ENCODE assay signal across 8 cellular contexts in the genomic region with DNA sequence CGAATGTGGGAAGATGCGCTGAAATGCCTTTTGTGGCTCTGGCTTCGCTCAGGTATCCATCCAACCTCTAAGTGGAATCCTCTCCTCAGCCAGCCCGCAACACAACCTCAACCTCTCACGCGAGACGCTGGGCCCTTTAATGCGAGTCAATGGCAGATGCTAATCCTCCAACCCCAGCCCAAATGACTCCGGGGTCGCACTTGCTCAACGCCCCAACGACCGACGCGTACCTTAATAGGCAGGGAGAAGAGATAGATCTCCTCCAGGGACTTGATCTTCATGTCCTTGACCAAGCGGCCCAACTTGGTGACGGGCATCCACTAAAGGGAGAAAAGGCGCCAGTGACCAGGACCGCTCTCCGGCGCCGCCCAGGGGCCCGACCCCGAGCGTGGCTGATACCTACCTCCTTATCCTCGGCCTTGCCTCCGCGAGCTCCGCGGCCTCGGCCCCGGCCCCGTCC. TPM values are rescaled to one million over a fixed set of nuclear protein-coding genes. Genes with fewer than 3 reads are reported as not detected.
DNase-seq lines count a peak whose midpoint lies in the region; ATAC-seq and TF ChIP-seq lines count a peak whose summit lies in the region.

No MANE protein-coding gene starts in this region.

- H3K27me3 ChIP-seq in CD8-positive, alpha-beta T cell (ENCODE audit: insufficient read depth, low read length) = no peaks in the 10 kb centered on the region
- H3K27me3 ChIP-seq in Panc1 (ENCODE audit: control insufficient read depth, insufficient read depth, low read length) = no peaks in the 10 kb centered on the region
- H3K27me3 ChIP-seq in thymus (ENCODE audit: control insufficient read depth, insufficient read depth) = no peaks in the 10 kb centered on the region

- peaks cover 42% of the 10 kb centered on the region for H3K36me3 Mint-ChIP-seq in CD8-positive, alpha-beta T cell

- peaks cover 20% of the 10 kb centered on the region for H3K36me3 ChIP-seq in CD8-positive, alpha-beta T cell (ENCODE audit: insufficient read depth, low read length)
- H3K36me3 ChIP-seq in Panc1 (ENCODE audit: control insufficient read depth, insufficient read depth, low read length) (peaks cover 11% of the 10 kb centered on the region), thymus (ENCODE audit: control insufficient read depth, insufficient read depth) (peaks cover 19% of the 10 kb centered on the region)

- 4% methylated on average over 33 of the region's 33 CpGs for WGBS in thymus

- CTCF ChIA-PET in CD8-positive, alpha-beta T cell (lab: Charles Lee) = interaction anchor here (1.3 kb wide), 1 partner anchor 21 kb away, joined by 5 read pairs; a partner anchor contains a TSS
- CTCF ChIA-PET in Panc1 (lab: Charles Lee) = interaction anchor here (0.5 to 0.7 kb wide), 2 partner anchors 21 to 62 kb away, joined by 4 to 6 read pairs; a partner anchor contains a TSS

- peak overlapping the region; percentile 94 for H3K4me3 Mint-ChIP-seq in CD8-positive, alpha-beta T cell

- H3K27ac ChIP-seq in CD8-positive, alpha-beta T cell (ENCODE audit: low read depth, low read length) = peak overlapping the region; percentile 99
- peak overlapping the region; percentile 96 for H3K27ac ChIP-seq in Panc1 (ENCODE audit: low read length)
- peak overlapping the region; percentile 86 for H3K27ac ChIP-seq in caudate nucleus (ENCODE audit: low read depth, low read length)
- peak overlapping the region; percentile 95 for H3K27ac ChIP-seq in thymus (ENCODE audit: low read depth)

- no peak for TF ChIP-seq CTCF in CD8-positive, alpha-beta T cell (IDR thresholded peaks at IDR 0.05)
- TF ChIP-seq CTCF in Panc1 (IDR thresholded peaks at IDR 0.05) = no peak; the same call in 1 of the 2 replicates

- intact Hi-C loops in CD8-positive, alpha-beta T cell (cut with DNase I, micrococcal nuclease) = loop anchor here (1.0 to 10.0 kb wide), 8 partner anchors 8 to 549 kb away; a partner anchor contains a TSS
- intact Hi-C loops in Panc1 (cut with micrococcal nuclease; ENCODE audit: unreplicated experiment) = no loop called here

- peak in 1 of 7 experiments; percentile 40 for DNase-seq in CD8-positive, alpha-beta T cell
- DNase-seq in Panc1 (ENCODE audit: low read depth, low spot score) = no peak
- DNase-seq in caudate nucleus (lab: John Stamatoyannopoulos, UW) = peak in 11 of 61 donors; percentile 39 to 69 (median 61)
- peak; percentile 47 to 68 for DNase-seq in lung microvascular endothelial cell (ENCODE audit: low read depth in 2 of 2)
- DNase-seq in NCI-H1694 (lab: John Stamatoyannopoulos, UW) = no peak

- H3K9me3 Mint-ChIP-seq in CD8-positive, alpha-beta T cell = no peaks in the 10 kb centered on the region

- H3K4me1 Mint-ChIP-seq in CD8-positive, alpha-beta T cell (ENCODE audit: low read depth) = peaks cover 47% of the 10 kb centered on the region

- POLR2A ChIA-PET in CD8-positive, alpha-beta T cell (lab: Charles Lee) = interaction anchor here (0.8 to 2.7 kb wide), 24 partner anchors 8 to 919 kb away, joined by 3 to 31 read pairs (median 4); a partner anchor contains a TSS
- POLR2A ChIA-PET in Panc1 (lab: Charles Lee) = interaction anchor here (0.6 to 1.1 kb wide), 8 partner anchors 20 to 916 kb away, joined by 3 to 13 read pairs (median 10); a partner anchor contains a TSS

- peaks cover 43% of the 10 kb centered on the region for H3K4me1 ChIP-seq in CD8-positive, alpha-beta T cell (ENCODE audit: insufficient read depth, low read length)
- H3K4me1 ChIP-seq in Panc1 (ENCODE audit: control insufficient read depth, insufficient read depth, low read length) (peaks cover 12% of the 10 kb centered on the region), thymus (ENCODE audit: control insufficient read depth, insufficient read depth, low read length) (peaks cover 11% of the 10 kb centered on the region)

- no peaks in the 10 kb centered on the region for H3K27me3 Mint-ChIP-seq in CD8-positive, alpha-beta T cell (ENCODE audit: low read depth)

- H3K9me3 ChIP-seq in CD8-positive, alpha-beta T cell (ENCODE audit: low read length) = no peaks in the 10 kb centered on the region
- H3K9me3 ChIP-seq in Panc1 (ENCODE audit: control insufficient read depth, insufficient read depth, low read depth, low read length) (no peaks in the 10 kb centered on the region), thymus (ENCODE audit: control insufficient read depth) (no peaks in the 10 kb centered on the region)

- in situ Hi-C loops in Panc1 (cut with HindIII; ENCODE audit: low pct_unique_long_range_greater_than_20kb, low sequenced_read_pairs) = no loop called here

- H3K4me3 ChIP-seq in CD8-positive, alpha-beta T cell (ENCODE audit: low read depth, low read length) = peak overlapping the region; percentile 99
- peak overlapping the region; percentile 99 for H3K4me3 ChIP-seq in Panc1 (ENCODE audit: low read depth in 2 of 2, low read length in 2 of 2)
- H3K4me3 ChIP-seq in thymus (ENCODE audit: low read length) = peak overlapping the region; percentile 83

- ATAC-seq in CD8-positive, alpha-beta T cell = peak; percentile 10
- ATAC-seq in GM21619 (IDR thresholded peaks at IDR 0.05; ENCODE audit: unreplicated experiment) = peak; percentile 9
- ATAC-seq in Panc1 = peak; percentile 2
- ATAC-seq in GM18861 (IDR thresholded peaks at IDR 0.05; ENCODE audit: unreplicated experiment) = no peak

- BruUV-seq in Panc1 (replicated peaks; lab: Mats Ljungman, UMichigan) = no TSS peak

- H3K27ac Mint-ChIP-seq in CD8-positive, alpha-beta T cell = peak overlapping the region; percentile 96

RNA-seq across cellular contexts. Expression of a gene that starts 0.6 kb away (rescaled TPM):
- total RNA-seq in CD8-positive, alpha-beta T cell = 1,000 to 10,000 TPM; 4,060 to 4,094 TPM
- total RNA-seq in Panc1 (2021; ENCODE audit: unreplicated experiment) (2,794 TPM), lung microvascular endothelial cell (2,011 and 3,024 TPM in 2 replicates)
- 3,901 TPM for polyA plus RNA-seq in Panc1 (2012; ENCODE audit: insufficient read length)
- 2,485 TPM for polyA plus RNA-seq in thymus

RNA-seq across cellular contexts. Expression of a gene that starts 2.6 kb away (rescaled TPM):
- total RNA-seq in CD8-positive, alpha-beta T cell = not detected
- total RNA-seq in Panc1 (2021; ENCODE audit: unreplicated experiment) (not detected), lung microvascular endothelial cell (not detected in 2 replicates)
- polyA plus RNA-seq in Panc1 (2012; ENCODE audit: insufficient read length) = not detected
- polyA plus RNA-seq in thymus = 0.82 TPM

RNA-seq across cellular contexts. Expression of a gene that starts 4.7 kb away (rescaled TPM):
- 10 to 100 TPM; 36.2 to 38.4 TPM for total RNA-seq in CD8-positive, alpha-beta T cell
- 287 TPM for total RNA-seq in Panc1 (2021; ENCODE audit: unreplicated experiment)
- 493 TPM for polyA plus RNA-seq in Panc1 (2012; ENCODE audit: insufficient read length)
- 113 and 126 TPM in 2 replicates for total RNA-seq in lung microvascular endothelial cell
- 129 TPM for polyA plus RNA-seq in thymus

RNA-seq across cellular contexts. Expression of a gene that starts 7.8 kb away (rescaled TPM):
- total RNA-seq in CD8-positive, alpha-beta T cell = 10 to 100 TPM; 15.4 to 16.6 TPM
- total RNA-seq in Panc1 (2021; ENCODE audit: unreplicated experiment) (42.4 TPM), lung microvascular endothelial cell (20.5 and 21.2 TPM in 2 replicates)
- polyA plus RNA-seq in Panc1 (2012; ENCODE audit: insufficient read length) = 72.9 TPM
- 52.3 TPM for polyA plus RNA-seq in thymus

RNA-seq across cellular contexts. Expression of a gene that starts 9.6 kb away (rescaled TPM):
- not detected for total RNA-seq in CD8-positive, alpha-beta T cell
- total RNA-seq in Panc1 (2021; ENCODE audit: unreplicated experiment) = 0.26 TPM
- not detected for polyA plus RNA-seq in Panc1 (2012; ENCODE audit: insufficient read length)
- total RNA-seq in lung microvascular endothelial cell = not detected in 2 replicates
- polyA plus RNA-seq in thymus = 0.66 TPM

Comparison
In these comparisons a context has a peak if more than half of its experiments do, and no peak if none do; other contexts are left out.
1. DNase-seq: peak in lung microvascular endothelial cell (2 of 2); none in Panc1 (single experiment) and NCI-H1694 (single experiment).
2. Peak in every context shown above with its lines, with median percentiles within 50 percentile points of each other: H3K27ac ChIP-seq and H3K4me3 ChIP-seq.